Comparison of ENCODE assay signal across 19 cellular contexts in genomic region chr20:2124632-2125131, GRCh38. TPM values are rescaled to one million over a fixed set of nuclear protein-coding genes. Genes with fewer than 3 reads are reported as not detected.
DNase-seq lines count a peak whose midpoint lies in the region; ATAC-seq and TF ChIP-seq lines count a peak whose summit lies in the region.
"Had no signal": no experiment of that assay in that cellular context is flagged by ENCODE, and none has a peak within 500 bp of the region (broad histone marks: within the 10 kb centered on the region; RNA-seq: fewer than 3 reads in every experiment).

No MANE protein-coding gene starts in this region.

- no peak overlapping the region for H3K4me3 Mint-ChIP-seq in glutamatergic neuron (ENCODE audit: unreplicated experiment)
- H3K4me3 Mint-ChIP-seq in stimulated activated memory B cell treated with anti-CD40 and anti-IgM and Interleukin-4, amounts not matched to agents 10 μg/mL and 1 μg/mL and 100 μg/mL, for 72 hours, result no peak overlapping the region
- H3K4me3 Mint-ChIP-seq: HFFc6 had no signal

- peaks cover 3% of the 10 kb centered on the region for H3K9me3 Mint-ChIP-seq in glutamatergic neuron (ENCODE audit: unreplicated experiment)
- H3K9me3 Mint-ChIP-seq in stimulated activated memory B cell treated with anti-CD40 and anti-IgM and Interleukin-4, amounts not matched to agents 10 μg/mL and 1 μg/mL and 100 μg/mL, for 72 hours, result no peaks in the 10 kb centered on the region
- H3K9me3 Mint-ChIP-seq: HFFc6 had no signal

- no peaks in the 10 kb centered on the region for H3K9me2 ChIP-seq in OCI-LY1 (ENCODE audit: low read depth, low read length)
- H3K9me2 ChIP-seq: SK-N-SH had no signal

- peaks cover 19% of the 10 kb centered on the region for H3K4me1 Mint-ChIP-seq in glutamatergic neuron (ENCODE audit: low read depth, unreplicated experiment)
- H3K4me1 Mint-ChIP-seq in stimulated activated memory B cell treated with anti-CD40 and anti-IgM and Interleukin-4, amounts not matched to agents 10 μg/mL and 1 μg/mL and 100 μg/mL, for 72 hours, result peaks cover 93% of the 10 kb centered on the region

- DNase-seq in Right ventricle myocardium inferior (ENCODE audit: missing footprints), result no peak
- no peak for DNase-seq in right atrium auricular region (ENCODE audit: low spot score)
- peak; percentile 34 for DNase-seq in glutamatergic neuron
- no peak for DNase-seq in superior temporal gyrus (ENCODE audit: extremely low spot score)
- DNase-seq: Caco-2, DMS53, GDM1, HFFc6, MG63, NCI-H1105 treated with DMSO at 0.1 percent for 48 hours, NCI-H2029 treated with DMSO at 0.1 percent for 48 hours, NCI-H226, NCI-H69, SK-N-SH had no signal

- H3K9me3 ChIP-seq in right atrium auricular region (no peaks in the 10 kb centered on the region), OCI-LY1 (ENCODE audit: low read length) (no peaks in the 10 kb centered on the region)
- H3K9me3 ChIP-seq: Caco-2, MG63, SK-N-SH had no signal

- no peak overlapping the region for H3K4me3 ChIP-seq in right atrium auricular region
- no peak overlapping the region for H3K4me3 ChIP-seq in OCI-LY1 (ENCODE audit: low read depth, low read length, poor library complexity, severe bottlenecking)
- H3K4me3 ChIP-seq: MG63 had no signal

- peaks cover 4% of the 10 kb centered on the region for H3K36me3 Mint-ChIP-seq in glutamatergic neuron (ENCODE audit: unreplicated experiment)
- peaks cover 42% of the 10 kb centered on the region for H3K36me3 Mint-ChIP-seq in stimulated activated memory B cell treated with anti-CD40 and anti-IgM and Interleukin-4, amounts not matched to agents 10 μg/mL and 1 μg/mL and 100 μg/mL, for 72 hours

- H3K27ac Mint-ChIP-seq in glutamatergic neuron (ENCODE audit: unreplicated experiment), result no peak overlapping the region
- no peak overlapping the region for H3K27ac Mint-ChIP-seq in stimulated activated memory B cell treated with anti-CD40 and anti-IgM and Interleukin-4, amounts not matched to agents 10 μg/mL and 1 μg/mL and 100 μg/mL, for 72 hours
- H3K27ac Mint-ChIP-seq: HFFc6 had no signal

- 0 out of 2 replicates have a peak, but pooled peaks cover 3% of the 10 kb centered on the region for H3K79me2 ChIP-seq in OCI-LY1 (ENCODE audit: insufficient read depth, low read length)

- TF ChIP-seq CTCF in right atrium auricular region (IDR thresholded peaks at IDR 0.05), result no peak
- TF ChIP-seq CTCF in OCI-LY1 (IDR thresholded peaks at IDR 0.05; ENCODE audit: low read length), result peak; percentile 8; the same call in 1 of the 2 replicates
- TF ChIP-seq CTCF in glutamatergic neuron (IDR thresholded peaks at IDR 0.05; ENCODE audit: partially characterized antibody, unreplicated experiment), result no peak

- H3K27me3 Mint-ChIP-seq in glutamatergic neuron (ENCODE audit: unreplicated experiment), result peaks cover 3% of the 10 kb centered on the region
- no peaks in the 10 kb centered on the region for H3K27me3 Mint-ChIP-seq in stimulated activated memory B cell treated with anti-CD40 and anti-IgM and Interleukin-4, amounts not matched to agents 10 μg/mL and 1 μg/mL and 100 μg/mL, for 72 hours

- peak; percentile 24 for ATAC-seq in Right ventricle myocardium inferior
- ATAC-seq in stimulated activated memory B cell treated with anti-CD40 and anti-IgM and Interleukin-4, amounts not matched to agents 10 μg/mL and 1 μg/mL and 100 μg/mL, for 72 hours, result peak; percentile 85
- no peak for ATAC-seq in HG03457 (IDR thresholded peaks at IDR 0.05; ENCODE audit: unreplicated experiment)
- ATAC-seq in GM18909 (IDR thresholded peaks at IDR 0.05; ENCODE audit: poor library complexity, unreplicated experiment), result no peak

- H3K4me1 ChIP-seq in right atrium auricular region, result peaks cover 0 to 94% of the 10 kb centered on the region in 2 donors
- H3K4me1 ChIP-seq in OCI-LY1 (ENCODE audit: insufficient read depth, low read length, severe bottlenecking), result peaks cover 16% of the 10 kb centered on the region
- H3K4me1 ChIP-seq: Caco-2 had no signal

- no peak overlapping the region; the same call in 1 of the 2 replicates for H3K9ac ChIP-seq in OCI-LY1 (ENCODE audit: low read length)
- H3K9ac ChIP-seq: KMS-11, SK-N-SH had no signal

- H4K20me1 ChIP-seq in OCI-LY1 (ENCODE audit: insufficient read depth, low read length), result no peaks in the 10 kb centered on the region

- no peaks in the 10 kb centered on the region for H3K27me3 ChIP-seq in right atrium auricular region
- H3K27me3 ChIP-seq in OCI-LY1 (ENCODE audit: insufficient read depth, low read length), result no peaks in the 10 kb centered on the region
- H3K27me3 ChIP-seq: MG63 had no signal

- intact Hi-C loops in Right ventricle myocardium inferior (cut with DNase I), result no loop called here

- H3K36me3 ChIP-seq in right atrium auricular region, result peaks cover 8% of the 10 kb centered on the region
- H3K36me3 ChIP-seq in OCI-LY1 (ENCODE audit: insufficient read depth, low read length), result peaks cover 22% of the 10 kb centered on the region

- H2AFZ ChIP-seq in OCI-LY1 (ENCODE audit: low read length), result no peak overlapping the region

- H3F3A ChIP-seq in OCI-LY1 (ENCODE audit: insufficient read depth, low read length), result no peaks in the 10 kb centered on the region

- H3K27ac ChIP-seq in right atrium auricular region (peak overlapping the region in 1 of 2 donors; percentile 64), OCI-LY1 (ENCODE audit: low read depth, low read length, poor library complexity, severe bottlenecking) (peak overlapping the region; percentile 73)
- H3K27ac ChIP-seq: KMS-11 had no signal

- peak overlapping the region; percentile 30 for H3K4me2 ChIP-seq in OCI-LY1 (ENCODE audit: low read length)
- H3K4me2 ChIP-seq: KMS-11, SK-N-SH had no signal

RNA-seq across cellular contexts. Expression of gene STK35, which starts 23.1 kb away (rescaled TPM):
- 13.5 TPM for total RNA-seq in Right ventricle myocardium inferior
- 10 to 100 TPM; 15.0 to 18.8 TPM for total RNA-seq in right atrium auricular region
- 17.4 TPM for total RNA-seq in glutamatergic neuron (ENCODE audit: unreplicated experiment)

Comparison
In these comparisons a context has a peak if more than half of its experiments do, and no peak if none do; other contexts are left out.
1. ATAC-seq: peak in Right ventricle myocardium inferior (single experiment) and stimulated activated memory B cell treated with anti-CD40 and anti-IgM and Interleukin-4, amounts not matched to agents 10 μg/mL and 1 μg/mL and 100 μg/mL, for 72 hours (single experiment); none in HG03457 (single experiment) and GM18909 (single experiment).